ENCODE assay signal across 28 cellular contexts in genomic region chr2:198691236-198691635, GRCh38.
"Had no signal": no experiment of that assay in that cellular context is flagged by ENCODE, and none has a peak within 500 bp of the region (broad histone marks: within the 10 kb centered on the region; RNA-seq: fewer than 3 reads in every experiment).

No MANE protein-coding gene starts in this region.

- H3K9me3 ChIP-seq: colonic mucosa, esophagus muscularis mucosa, esophagus squamous epithelium, gastrocnemius medialis, gastroesophageal sphincter had no signal

- ATAC-seq: effector memory CD8-positive, alpha-beta T cell; esophagus mucosa; foreskin keratinocyte; gastrocnemius medialis; gastroesophageal sphincter; heart left ventricle; heart right ventricle had no signal

- H3K27me3 ChIP-seq: colonic mucosa, dorsolateral prefrontal cortex, esophagus muscularis mucosa, esophagus squamous epithelium, foreskin keratinocyte, gastrocnemius medialis, gastroesophageal sphincter, heart left ventricle, heart right ventricle had no signal

- H3K36me3 ChIP-seq: colonic mucosa, esophagus muscularis mucosa, esophagus squamous epithelium, gastrocnemius medialis, gastroesophageal sphincter, heart left ventricle, heart right ventricle had no signal

- FAIRE-seq: colon, endometrium, endothelial cell of umbilical vein, frontal cortex had no signal

- H3K4me3 ChIP-seq: colonic mucosa, coronary artery, dorsolateral prefrontal cortex, esophagus muscularis mucosa, esophagus squamous epithelium, gastrocnemius medialis, gastroesophageal sphincter, heart left ventricle, heart right ventricle had no signal

- DNase-seq: colonic mucosa; cortex of kidney; dermis blood vessel endothelial cell; dorsolateral prefrontal cortex; effector CD4-positive, alpha-beta T cell; effector CD8-positive, alpha-beta T cell; effector memory CD4-positive, alpha-beta T cell; effector memory CD8-positive, alpha-beta T cell; endodermal cell; erythroblast; esophagus squamous epithelium; foreskin fibroblast; foreskin keratinocyte; foreskin melanocyte; gastrocnemius medialis; glutamatergic neuron; head of caudate nucleus; heart left ventricle; heart right ventricle had no signal

- H3K27ac ChIP-seq: colonic mucosa, coronary artery, dorsolateral prefrontal cortex, epithelial cell of prostate, esophagus muscularis mucosa, esophagus squamous epithelium, foreskin keratinocyte, gastrocnemius medialis, gastroesophageal sphincter, heart left ventricle, heart right ventricle had no signal

- H3K4me1 ChIP-seq: colonic mucosa, esophagus muscularis mucosa, esophagus squamous epithelium, foreskin keratinocyte, gastrocnemius medialis, gastroesophageal sphincter, heart left ventricle, heart right ventricle had no signal
